In the genomic region with DNA sequence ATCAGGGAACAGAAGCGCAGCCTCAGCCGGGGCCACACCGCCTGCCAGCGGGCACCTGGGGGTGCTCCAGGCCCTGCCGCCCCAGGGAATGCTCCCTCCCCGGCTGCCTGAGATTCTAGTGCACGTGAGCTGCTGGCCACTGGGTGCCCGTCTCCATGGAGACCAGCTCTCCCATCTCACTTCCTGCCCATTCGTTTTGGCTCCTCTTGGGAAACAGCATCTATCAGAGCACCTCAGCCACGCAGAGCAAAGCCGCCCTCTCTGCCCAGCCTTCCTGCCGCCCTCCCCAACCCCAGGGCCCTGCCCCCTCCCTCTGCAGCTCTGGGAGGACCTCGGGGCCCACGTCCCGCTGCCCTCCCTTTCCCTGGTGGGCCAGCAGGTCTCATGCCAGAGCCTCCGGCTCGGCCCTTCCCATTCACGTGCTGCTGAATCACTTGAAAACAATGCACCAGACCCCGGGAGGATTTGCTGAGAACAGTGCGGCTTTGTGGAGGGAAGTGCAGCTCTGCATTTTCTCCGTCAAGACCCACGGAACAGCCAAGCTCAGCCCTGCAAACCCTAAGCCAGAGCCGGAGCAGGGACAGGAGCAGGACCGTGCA, we compare ENCODE assay signal across 8 cellular contexts. TPM values are rescaled to one million over a fixed set of nuclear protein-coding genes. Genes with fewer than 3 reads are reported as not detected.
DNase-seq lines count a peak whose midpoint lies in the region; ATAC-seq and TF ChIP-seq lines count a peak whose summit lies in the region.

No MANE protein-coding gene starts in this region.

- H3K27me3 ChIP-seq in H7 (ENCODE audit: control insufficient read depth, insufficient read depth, low read length) (no peaks in the 10 kb centered on the region), kidney epithelial cell (ENCODE audit: control insufficient read depth, insufficient read depth, low read length) (no peaks in the 10 kb centered on the region), skeletal muscle satellite cell (ENCODE audit: control insufficient read depth, insufficient read depth, low read length) (no peaks in the 10 kb centered on the region)

- DNase-seq in H7 (peak; percentile 94), NCI-H774 (lab: John Stamatoyannopoulos, UW) (peak; percentile 67), choroid plexus epithelial cell (ENCODE audit: low read depth) (peak; percentile 96), kidney epithelial cell (ENCODE audit: low read depth) (peak; percentile 93)
- DNase-seq in activated CD4-positive, alpha-beta T cell treated with anti-CD3 and anti-CD28 coated beads, Interleukin-2, amount 50 U/mL, for 48 hours, result no peak
- no peak for DNase-seq in activated naive CD4-positive, alpha-beta T cell treated with anti-CD3 and anti-CD28 coated beads, Interleukin-2, amount 50 U/mL, for 16 hours

- TF ChIP-seq CTCF in choroid plexus epithelial cell (conservative IDR thresholded peaks at IDR 0.05; ENCODE audit: low read depth, low read length), result peak; percentile 15
- TF ChIP-seq CTCF in kidney epithelial cell (IDR thresholded peaks at IDR 0.05; ENCODE audit: insufficient read depth, low read length, poor library complexity, severe bottlenecking), result no peak

- H3K36me3 ChIP-seq in H7 (replicated peaks; ENCODE audit: control insufficient read depth, insufficient read depth, low read length) (no peaks in the 10 kb centered on the region), kidney epithelial cell (ENCODE audit: control insufficient read depth, insufficient read depth, low read length) (no peaks in the 10 kb centered on the region), skeletal muscle satellite cell (ENCODE audit: insufficient read depth, low read length) (no peaks in the 10 kb centered on the region)

- H3K4me2 ChIP-seq in skeletal muscle satellite cell (ENCODE audit: low read length), result peak overlapping the region; percentile 88

- H3K9me3 ChIP-seq in skeletal muscle satellite cell (replicated peaks; ENCODE audit: low read length), result no peaks in the 10 kb centered on the region

- H3K4me1 ChIP-seq in skeletal muscle satellite cell (ENCODE audit: control insufficient read depth, insufficient read depth, low read length), result peaks cover 74% of the 10 kb centered on the region

- no peak for ATAC-seq in GM19023 (IDR thresholded peaks at IDR 0.05; ENCODE audit: unreplicated experiment)

- peak overlapping the region; percentile 84 for H3K9ac ChIP-seq in skeletal muscle satellite cell (ENCODE audit: low read depth, low read length)

- H3K4me3 ChIP-seq in H7 (ENCODE audit: insufficient read depth, low read depth, low read length) (no peak overlapping the region; the same call in 1 of the 2 replicates), choroid plexus epithelial cell (ENCODE audit: low read depth, low read length) (peak overlapping the region; percentile 33), kidney epithelial cell (ENCODE audit: low read depth, low read length) (no peak overlapping the region), skeletal muscle satellite cell (ENCODE audit: low read length) (peak overlapping the region; percentile 63)

RNA-seq across cellular contexts. Expression of gene CEP295NL, which starts 19.4 kb away (rescaled TPM):
- total RNA-seq in H7 (2014; rRNA removed; shearing (Covaris generic)), result 0.07 TPM in 1 of 2 replicates, not detected in the other
- total RNA-seq in kidney epithelial cell, result 0.63 and 1.8 TPM in 2 replicates
- 1.0 and 1.5 TPM in 2 replicates for total RNA-seq in skeletal muscle satellite cell (2012; rRNA removed)

RNA-seq across cellular contexts. Expression of gene TIMP2, which starts 41.6 kb away (rescaled TPM):
- 12.3 and 13.9 TPM in 2 replicates for total RNA-seq in H7 (2014; rRNA removed; shearing (Covaris generic))
- 130 and 145 TPM in 2 replicates for total RNA-seq in kidney epithelial cell
- 44.4 and 67.9 TPM in 2 replicates for total RNA-seq in skeletal muscle satellite cell (2012; rRNA removed)

RNA-seq across cellular contexts. Expression of gene USP36, which starts 43.0 kb away (rescaled TPM):
- 24.6 and 32.8 TPM in 2 replicates for total RNA-seq in H7 (2014; rRNA removed; shearing (Covaris generic))
- total RNA-seq in kidney epithelial cell, result 48.6 and 64.7 TPM in 2 replicates
- total RNA-seq in skeletal muscle satellite cell (2012; rRNA removed), result 25.3 and 29.1 TPM in 2 replicates

Comparison
In these comparisons a context has a peak if more than half of its experiments do, and no peak if none do; other contexts are left out.
1. DNase-seq: peak in H7 (single experiment), NCI-H774 (single experiment), choroid plexus epithelial cell (single experiment) and kidney epithelial cell (single experiment); none in activated CD4-positive, alpha-beta T cell treated with anti-CD3 and anti-CD28 coated beads, Interleukin-2, amount 50 U/mL, for 48 hours (0 of 2) and activated naive CD4-positive, alpha-beta T cell treated with anti-CD3 and anti-CD28 coated beads, Interleukin-2, amount 50 U/mL, for 16 hours (single experiment).
2. H3K4me3 ChIP-seq: peak in choroid plexus epithelial cell (single experiment) and skeletal muscle satellite cell (single experiment); none in H7 (single experiment) and kidney epithelial cell (single experiment).